18 cellular contexts compared by ENCODE assay signal in the genomic region with DNA sequence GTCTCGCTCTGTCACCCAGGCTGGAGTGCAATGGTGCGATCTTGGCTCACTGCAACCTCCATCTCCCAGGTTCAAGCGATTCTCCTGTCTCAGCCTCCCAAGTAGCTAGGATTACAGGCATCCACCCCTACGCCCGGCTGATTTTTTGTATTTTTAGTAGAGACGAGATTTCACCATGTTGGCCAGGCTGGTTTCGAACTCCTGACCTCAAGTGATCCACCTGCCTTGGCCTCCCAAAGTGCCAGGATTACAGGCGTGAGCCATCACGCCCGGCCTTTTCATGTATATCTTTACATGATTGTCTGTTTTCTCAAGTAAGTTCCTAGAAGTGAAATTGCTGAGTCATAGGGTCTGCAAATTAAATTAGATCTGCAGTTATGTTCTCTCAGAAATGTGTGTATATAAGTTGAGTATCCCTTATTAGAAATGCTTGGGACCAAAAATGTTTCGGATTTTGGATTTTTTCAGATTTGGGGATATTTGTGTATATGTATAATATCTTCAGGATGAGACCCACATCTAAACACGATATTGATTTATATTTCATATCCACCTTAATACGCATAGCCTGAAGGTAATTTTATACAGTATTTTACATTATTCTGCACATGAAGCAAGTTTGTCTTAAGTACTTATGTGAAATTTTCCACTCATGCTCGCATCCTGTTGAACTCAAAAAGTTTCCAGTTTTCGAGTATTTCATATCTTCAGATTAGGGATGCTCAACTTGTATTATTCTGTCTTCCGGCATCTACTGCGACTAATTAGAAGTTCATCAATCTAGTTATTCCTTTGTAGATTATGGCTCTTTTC.
DNase-seq lines count a peak whose midpoint lies in the region; ATAC-seq and FAIRE-seq lines count a peak whose summit lies in the region.
"Had no signal": no experiment of that assay in that cellular context is flagged by ENCODE, and none has a peak within 500 bp of the region (broad histone marks: within the 10 kb centered on the region; RNA-seq: fewer than 3 reads in every experiment).

No MANE protein-coding gene starts in this region.

- H3K27ac Mint-ChIP-seq in activated naive CD4-positive, alpha-beta T cell treated with anti-CD3 and anti-CD28 coated beads, Interleukin-2, amount 50 U/mL, for 24 hours = peak overlapping the region; percentile 89
- peak overlapping the region; percentile 77 for H3K27ac Mint-ChIP-seq in activated naive CD8-positive, alpha-beta T cell
- H3K27ac Mint-ChIP-seq in stimulated activated naive CD8-positive, alpha-beta T cell treated with anti-CD3 and anti-CD28 coated beads, Interleukin-15, amount 100 ng/mL, for 72 hours = peak overlapping the region; percentile 45 to 69
- H3K27ac Mint-ChIP-seq: endodermal cell had no signal

- no peak for DNase-seq in activated naive CD4-positive, alpha-beta T cell treated with Interleukin-2 at 50 U/mL for 16 hours
- DNase-seq in RPMI8226 (peak; percentile 3), RCC 7860 (ENCODE audit: low spot score) (no peak), NCI-H2081 (lab: John Stamatoyannopoulos, UW) (no peak)
- DNase-seq in stimulated activated naive CD8-positive, alpha-beta T cell treated with anti-CD3 and anti-CD28 coated beads, Interleukin-15, amount 100 ng/mL, for 72 hours = no peak
- DNase-seq: activated CD4-positive, alpha-beta T cell treated with anti-CD3 and anti-CD28 coated beads for 4 hours; activated T-cell treated with anti-CD3 and anti-CD28 coated beads, Interleukin-2, amount 50 U/mL, for 48 hours; AML-193; endodermal cell; GDM1; mesendoderm; NCI-H1048; NCI-H526 had no signal

- H3K4me1 Mint-ChIP-seq in activated naive CD4-positive, alpha-beta T cell treated with anti-CD3 and anti-CD28 coated beads, Interleukin-2, amount 50 U/mL, for 24 hours = peaks cover 87% of the 10 kb centered on the region
- peaks cover 84% of the 10 kb centered on the region for H3K4me1 Mint-ChIP-seq in activated naive CD8-positive, alpha-beta T cell (ENCODE audit: low read depth)
- H3K4me1 Mint-ChIP-seq in stimulated activated naive CD8-positive, alpha-beta T cell treated with anti-CD3 and anti-CD28 coated beads, Interleukin-15, amount 100 ng/mL, for 72 hours = peaks cover 77% of the 10 kb centered on the region

- FAIRE-seq in RCC 7860 (lab: Jason Lieb, UNC) = no peak
- FAIRE-seq: GM12892 had no signal

- peaks cover 24% of the 10 kb centered on the region for H3K36me3 Mint-ChIP-seq in activated naive CD4-positive, alpha-beta T cell treated with anti-CD3 and anti-CD28 coated beads, Interleukin-2, amount 50 U/mL, for 24 hours
- H3K36me3 Mint-ChIP-seq in activated naive CD8-positive, alpha-beta T cell = peaks cover 20% of the 10 kb centered on the region

- peak overlapping the region; percentile 12 for H3K4me3 Mint-ChIP-seq in activated naive CD4-positive, alpha-beta T cell treated with anti-CD3 and anti-CD28 coated beads, Interleukin-2, amount 50 U/mL, for 24 hours
- H3K4me3 Mint-ChIP-seq in activated naive CD8-positive, alpha-beta T cell = peak overlapping the region; percentile 23
- H3K4me3 Mint-ChIP-seq in stimulated activated naive CD8-positive, alpha-beta T cell treated with anti-CD3 and anti-CD28 coated beads, Interleukin-15, amount 100 ng/mL, for 72 hours = no peak overlapping the region
- H3K4me3 Mint-ChIP-seq: endodermal cell, IgD-negative memory B cell had no signal

- no peaks in the 10 kb centered on the region for H3K27me3 Mint-ChIP-seq in activated naive CD4-positive, alpha-beta T cell treated with anti-CD3 and anti-CD28 coated beads, Interleukin-2, amount 50 U/mL, for 24 hours
- H3K27me3 Mint-ChIP-seq in activated naive CD8-positive, alpha-beta T cell = no peaks in the 10 kb centered on the region
- no peaks in the 10 kb centered on the region for H3K27me3 Mint-ChIP-seq in stimulated activated naive CD8-positive, alpha-beta T cell treated with anti-CD3 and anti-CD28 coated beads, Interleukin-15, amount 100 ng/mL, for 72 hours
- H3K27me3 Mint-ChIP-seq: IgD-negative memory B cell had no signal

- peaks cover 10% of the 10 kb centered on the region for H3K9me3 Mint-ChIP-seq in activated naive CD4-positive, alpha-beta T cell treated with anti-CD3 and anti-CD28 coated beads, Interleukin-2, amount 50 U/mL, for 24 hours
- H3K9me3 Mint-ChIP-seq in activated naive CD8-positive, alpha-beta T cell (ENCODE audit: low read depth) = peaks cover 9% of the 10 kb centered on the region
- peaks cover 9 to 15% of the 10 kb centered on the region in 2 donors for H3K9me3 Mint-ChIP-seq in stimulated activated naive CD8-positive, alpha-beta T cell treated with anti-CD3 and anti-CD28 coated beads, Interleukin-15, amount 100 ng/mL, for 72 hours
- H3K9me3 Mint-ChIP-seq: endodermal cell, IgD-negative memory B cell had no signal

- ATAC-seq in stimulated activated naive CD8-positive, alpha-beta T cell treated with anti-CD3 and anti-CD28 coated beads, Interleukin-15, amount 100 ng/mL, for 72 hours = no peak
- ATAC-seq: Panc1 had no signal

Comparison
In these comparisons a context has a peak if more than half of its experiments do, and no peak if none do; other contexts are left out.
1. H3K4me3 Mint-ChIP-seq: peak in activated naive CD4-positive, alpha-beta T cell treated with anti-CD3 and anti-CD28 coated beads, Interleukin-2, amount 50 U/mL, for 24 hours (single experiment) and activated naive CD8-positive, alpha-beta T cell (single experiment); none in stimulated activated naive CD8-positive, alpha-beta T cell treated with anti-CD3 and anti-CD28 coated beads, Interleukin-15, amount 100 ng/mL, for 72 hours (0 of 2).
2. Peak in every context shown above with its lines, with median percentiles within 50 percentile points of each other: H3K27ac Mint-ChIP-seq.